1 cellular context compared by ENCODE assay signal in genomic region chr6:11096109-11096508, GRCh38.
TF ChIP-seq lines count a peak whose summit lies in the region.

No MANE protein-coding gene starts in this region.

TF ChIP-seq in HepG2, 621 proteins besides CTCF, POLR2A, EP300 and RAD21:
- 0 out of 2 replicates have a peak, but pooled peaks have one; percentile 11 for TF ChIP-seq RBFOX2 (IDR thresholded peaks at IDR 0.05; ENCODE audit: low read depth, low read length)
- TF ChIP-seq CEBPB (IDR thresholded peaks at IDR 0.05; ENCODE audit: borderline replicate concordance, low read depth, low read length), result peak; percentile 89
- TF ChIP-seq ARNT2 (CRISPR knock-in tag; IDR thresholded peaks at IDR 0.05; ENCODE audit: low read depth), result no peak
- TF ChIP-seq, protein P1, sequence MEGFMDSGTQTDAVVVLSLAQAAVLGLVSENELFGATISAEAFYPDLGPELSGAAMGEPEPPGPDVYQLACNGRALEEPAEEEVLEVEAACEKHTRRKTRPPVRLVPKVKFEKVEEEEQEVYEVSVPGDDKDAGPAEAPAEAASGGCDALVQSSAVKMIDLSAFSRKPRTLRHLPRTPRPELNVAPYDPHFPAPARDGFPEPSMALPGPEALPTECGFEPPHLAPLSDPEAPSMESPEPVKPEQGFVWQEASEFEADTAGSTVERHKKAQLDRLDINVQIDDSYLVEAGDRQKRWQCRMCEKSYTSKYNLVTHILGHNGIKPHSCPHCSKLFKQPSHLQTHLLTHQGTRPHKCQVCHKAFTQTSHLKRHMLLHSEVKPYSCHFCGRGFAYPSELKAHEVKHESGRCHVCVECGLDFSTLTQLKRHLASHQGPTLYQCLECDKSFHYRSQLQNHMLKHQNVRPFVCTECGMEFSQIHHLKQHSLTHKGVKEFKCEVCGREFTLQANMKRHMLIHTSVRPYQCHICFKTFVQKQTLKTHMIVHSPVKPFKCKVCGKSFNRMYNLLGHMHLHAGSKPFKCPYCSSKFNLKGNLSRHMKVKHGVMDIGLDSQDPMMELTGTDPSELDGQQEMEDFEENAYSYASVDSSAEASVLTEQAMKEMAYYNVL (CRISPR knock-in tag; IDR thresholded peaks at IDR 0.05; ENCODE audit: borderline replicate concordance), result no peak
- 0 out of 2 replicates have a peak, but pooled peaks have one; percentile 45 for TF ChIP-seq SNAPC4 (CRISPR knock-in tag; IDR thresholded peaks at IDR 0.05)
- no peak for TF ChIP-seq REL (CRISPR knock-in tag; conservative IDR thresholded peaks at IDR 0.05)
- no peak for TF ChIP-seq ATF7-NPFF (CRISPR knock-in tag; IDR thresholded peaks at IDR 0.05; ENCODE audit: low read depth)
- TF ChIP-seq HMG20B (CRISPR knock-in tag; conservative IDR thresholded peaks at IDR 0.05), result no peak
- peak; percentile 38; the same call in 1 of the 2 replicates for TF ChIP-seq SP5 (CRISPR knock-in tag; IDR thresholded peaks at IDR 0.05; ENCODE audit: borderline replicate concordance, low read depth)
- no peak for TF ChIP-seq ZBTB42 (CRISPR knock-in tag; IDR thresholded peaks at IDR 0.05)
- no peak for TF ChIP-seq ZNF331 (CRISPR knock-in tag; IDR thresholded peaks at IDR 0.05)
- TF ChIP-seq SAP130 (CRISPR knock-in tag; IDR thresholded peaks at IDR 0.05; ENCODE audit: low read depth), result peak; percentile 32; the same call in 1 of the 2 replicates
- no peak for TF ChIP-seq ZNF282 (IDR thresholded peaks at IDR 0.05; ENCODE audit: partially characterized antibody)
- TF ChIP-seq THAP11 (CRISPR knock-in tag; IDR thresholded peaks at IDR 0.05), result peak; percentile 18; the same call in 1 of the 2 replicates
- peak; percentile 66 for TF ChIP-seq CEBPG (CRISPR knock-in tag; IDR thresholded peaks at IDR 0.05)
